ENCODE assay signal across 9 cellular contexts in genomic region chr18:58314284-58314683, GRCh38.
DNase-seq lines count a peak whose midpoint lies in the region; ATAC-seq and TF ChIP-seq lines count a peak whose summit lies in the region.
"Had no signal": no experiment of that assay in that cellular context is flagged by ENCODE, and none has a peak within 500 bp of the region (broad histone marks: within the 10 kb centered on the region; RNA-seq: fewer than 3 reads in every experiment).

No MANE protein-coding gene starts in this region.

- POLR2A ChIA-PET in activated CD4-positive, alpha-beta memory T cell treated with anti-CD3 and anti-CD28 coated beads, Interleukin-2, amount 10 ng/mL, durations not matched to agents 7 days and 5 days (lab: Charles Lee) = interaction anchor here (1.1 kb wide), 1 partner anchor 8 kb away, joined by 3 read pairs; no protein-coding TSS in a partner anchor

- H3K4me3 Mint-ChIP-seq in nephron = no peak overlapping the region
- H3K4me3 Mint-ChIP-seq in glutamatergic neuron (ENCODE audit: unreplicated experiment) = no peak overlapping the region
- H3K4me3 Mint-ChIP-seq in activated CD4-positive, alpha-beta memory T cell treated with anti-CD3 and anti-CD28 coated beads, Interleukin-2, amount 10 ng/mL, durations not matched to agents 7 days and 5 days = no peak overlapping the region

- no peak for TF ChIP-seq CTCF in nephron (IDR thresholded peaks at IDR 0.05; ENCODE audit: unreplicated experiment in 3 of 3)
- TF ChIP-seq CTCF in glutamatergic neuron (IDR thresholded peaks at IDR 0.05; ENCODE audit: partially characterized antibody, unreplicated experiment) = no peak

- H3K9me3 Mint-ChIP-seq in nephron (no peaks in the 10 kb centered on the region), glutamatergic neuron (ENCODE audit: unreplicated experiment) (peaks cover 3% of the 10 kb centered on the region)
- no peaks in the 10 kb centered on the region for H3K9me3 Mint-ChIP-seq in activated CD4-positive, alpha-beta memory T cell treated with anti-CD3 and anti-CD28 coated beads, Interleukin-2, amount 10 ng/mL, durations not matched to agents 7 days and 5 days

- no peak for ATAC-seq in HG03442 (IDR thresholded peaks at IDR 0.05; ENCODE audit: unreplicated experiment)

- peaks cover 11% of the 10 kb centered on the region for H3K36me3 Mint-ChIP-seq in nephron (ENCODE audit: low read depth)
- H3K36me3 Mint-ChIP-seq in glutamatergic neuron (ENCODE audit: unreplicated experiment) = no peaks in the 10 kb centered on the region
- H3K36me3 Mint-ChIP-seq in activated CD4-positive, alpha-beta memory T cell treated with anti-CD3 and anti-CD28 coated beads, Interleukin-2, amount 10 ng/mL, durations not matched to agents 7 days and 5 days (ENCODE audit: low read depth) = no peaks in the 10 kb centered on the region

- H3K27ac Mint-ChIP-seq in nephron = peak overlapping the region; percentile 13 to 81 (median 28)
- no peak overlapping the region for H3K27ac Mint-ChIP-seq in glutamatergic neuron (ENCODE audit: unreplicated experiment)
- no peak overlapping the region for H3K27ac Mint-ChIP-seq in activated CD4-positive, alpha-beta memory T cell treated with anti-CD3 and anti-CD28 coated beads, Interleukin-2, amount 10 ng/mL, durations not matched to agents 7 days and 5 days

- H3K27me3 Mint-ChIP-seq in nephron (ENCODE audit: low read depth) = peaks cover under 1% of the 10 kb centered on the region
- peaks cover 8% of the 10 kb centered on the region for H3K27me3 Mint-ChIP-seq in glutamatergic neuron (ENCODE audit: unreplicated experiment)
- peaks cover 3% of the 10 kb centered on the region for H3K27me3 Mint-ChIP-seq in activated CD4-positive, alpha-beta memory T cell treated with anti-CD3 and anti-CD28 coated beads, Interleukin-2, amount 10 ng/mL, durations not matched to agents 7 days and 5 days

- H3K4me1 Mint-ChIP-seq in nephron (peaks cover 49% of the 10 kb centered on the region), glutamatergic neuron (ENCODE audit: low read depth, unreplicated experiment) (peaks cover 35% of the 10 kb centered on the region)
- peaks cover 43% of the 10 kb centered on the region for H3K4me1 Mint-ChIP-seq in activated CD4-positive, alpha-beta memory T cell treated with anti-CD3 and anti-CD28 coated beads, Interleukin-2, amount 10 ng/mL, durations not matched to agents 7 days and 5 days

- DNase-seq in AG20443 (ENCODE audit: low spot score) (peak; percentile 87), NOMO-1 (lab: John Stamatoyannopoulos, UW; ENCODE audit: unreplicated experiment in 2 of 2) (peak; percentile 79 to 94), epidermal melanocyte (ENCODE audit: insufficient read length, low spot score) (peak; percentile 75), glutamatergic neuron (no peak), NCI-H748 (lab: John Stamatoyannopoulos, UW; ENCODE audit: unreplicated experiment) (no peak)
- no peak for DNase-seq in activated CD4-positive, alpha-beta memory T cell treated with anti-CD3 and anti-CD28 coated beads, Interleukin-2, amount 10 ng/mL, durations not matched to agents 7 days and 5 days
- DNase-seq: NCI-H187 treated with DMSO at 0.1 percent for 48 hours had no signal

- CTCF ChIA-PET in activated CD4-positive, alpha-beta memory T cell treated with anti-CD3 and anti-CD28 coated beads, Interleukin-2, amount 10 ng/mL, durations not matched to agents 7 days and 5 days (lab: Charles Lee) = interaction anchor here (1.1 kb wide), 1 partner anchor 8 kb away, joined by 6 read pairs; no protein-coding TSS in a partner anchor

Comparison
In these comparisons a context has a peak if more than half of its experiments do, and no peak if none do; other contexts are left out.
1. DNase-seq: peak in AG20443 (single experiment), NOMO-1 (2 of 2) and epidermal melanocyte (single experiment); none in glutamatergic neuron (single experiment), NCI-H748 (single experiment) and activated CD4-positive, alpha-beta memory T cell treated with anti-CD3 and anti-CD28 coated beads, Interleukin-2, amount 10 ng/mL, durations not matched to agents 7 days and 5 days (single experiment).
2. H3K27ac Mint-ChIP-seq: peak in nephron (3 of 3); none in glutamatergic neuron (single experiment) and activated CD4-positive, alpha-beta memory T cell treated with anti-CD3 and anti-CD28 coated beads, Interleukin-2, amount 10 ng/mL, durations not matched to agents 7 days and 5 days (single experiment).